ENCODE assay signal across 10 cellular contexts in genomic region chr10:79159141-79159619, GRCh38.
DNase-seq lines count a peak whose midpoint lies in the region; ATAC-seq, FAIRE-seq and TF ChIP-seq lines count a peak whose summit lies in the region.
"Had no signal": no experiment of that assay in that cellular context is flagged by ENCODE, and none has a peak within 500 bp of the region (broad histone marks: within the 10 kb centered on the region; RNA-seq: fewer than 3 reads in every experiment).

No MANE protein-coding gene starts in this region.

- CTCF ChIA-PET in endothelial cell of umbilical vein (lab: Charles Lee): interaction anchor here (0.9 to 4.7 kb wide), 9 partner anchors 8 to 92 kb away, joined by 3 to 41 read pairs (median 5); no protein-coding TSS in a partner anchor
- CTCF ChIA-PET in CD8-positive, alpha-beta T cell (lab: Charles Lee): interaction anchor here (1.9 kb wide), 1 partner anchor 36 kb away, joined by 5 read pairs; no protein-coding TSS in a partner anchor

- H3K27ac ChIP-seq in endothelial cell of umbilical vein (ENCODE audit: insufficient read depth, low read depth, low read length) (peak overlapping the region; percentile 95), upper lobe of left lung (peak overlapping the region; percentile 92 to 96 (median 94))
- H3K27ac ChIP-seq in CD8-positive, alpha-beta T cell (ENCODE audit: low read depth, low read length): no peak overlapping the region

- H3K4me3 Mint-ChIP-seq in CD8-positive, alpha-beta T cell: no peak overlapping the region

- intact Hi-C loops in endothelial cell of umbilical vein (cut with micrococcal nuclease) (loop anchor here (1.0 to 5.0 kb wide), 4 partner anchors 18 to 92 kb away; no protein-coding TSS in a partner anchor), mucosa of descending colon (cut with DNase I, micrococcal nuclease) (no loop called here)
- intact Hi-C loops in CD8-positive, alpha-beta T cell (cut with DNase I, micrococcal nuclease): no loop called here

- H3K79me2 ChIP-seq in endothelial cell of umbilical vein (ENCODE audit: control insufficient read depth, insufficient read depth, low read length): peaks cover 37% of the 10 kb centered on the region

- DNase-seq in NCI-H226 (peak; percentile 61), endothelial cell of umbilical vein (ENCODE audit: low read depth, low spot score) (peak; percentile 86), mucosa of descending colon (no peak), upper lobe of left lung (no peak), NCI-H524 (lab: John Stamatoyannopoulos, UW) (no peak), NCI-H345 treated with DMSO at 0.1 percent for 48 hours (lab: John Stamatoyannopoulos, UW; ENCODE audit: unreplicated experiment) (no peak)
- no peak for DNase-seq in CD8-positive, alpha-beta T cell
- DNase-seq: activated naive CD4-positive, alpha-beta T cell treated with Interleukin-2 at 50 U/mL for 16 hours; NCI-H1048 had no signal

- no peak for TF ChIP-seq CTCF in endothelial cell of umbilical vein (IDR thresholded peaks at IDR 0.05; ENCODE audit: extremely low read depth in 1 of 2, insufficient read depth in 1 of 2, low read depth in 1 of 2, low read length in 2 of 2)
- no peak for TF ChIP-seq CTCF in mucosa of descending colon (IDR thresholded peaks at IDR 0.05)
- no peak for TF ChIP-seq CTCF in upper lobe of left lung (IDR thresholded peaks at IDR 0.05)
- no peak for TF ChIP-seq CTCF in CD8-positive, alpha-beta T cell (IDR thresholded peaks at IDR 0.05)

- no peaks in the 10 kb centered on the region for H3K27me3 Mint-ChIP-seq in CD8-positive, alpha-beta T cell (ENCODE audit: low read depth)

- H3K9ac ChIP-seq in endothelial cell of umbilical vein (replicated peaks; ENCODE audit: extremely low read depth, insufficient read depth, low read length): peak overlapping the region; percentile 67

- no peaks in the 10 kb centered on the region for H3K27me3 ChIP-seq in endothelial cell of umbilical vein (ENCODE audit: control insufficient read depth in 2 of 2, insufficient read depth in 2 of 2, low read length in 2 of 2)
- no peaks in the 10 kb centered on the region for H3K27me3 ChIP-seq in upper lobe of left lung
- no peaks in the 10 kb centered on the region for H3K27me3 ChIP-seq in CD8-positive, alpha-beta T cell (ENCODE audit: insufficient read depth, low read length)

- no peak overlapping the region for H3K27ac Mint-ChIP-seq in CD8-positive, alpha-beta T cell

- ATAC-seq in mucosa of descending colon (peak; percentile 6), upper lobe of left lung (ENCODE audit: low FRiP score in 2 of 2) (peak in 1 of 2 donors; percentile 55), GM18502 (IDR thresholded peaks at IDR 0.05; ENCODE audit: poor library complexity, unreplicated experiment) (no peak)
- ATAC-seq in CD8-positive, alpha-beta T cell: no peak

- peaks cover 6% of the 10 kb centered on the region for H3K4me1 Mint-ChIP-seq in CD8-positive, alpha-beta T cell (ENCODE audit: low read depth)

- H3K9me1 ChIP-seq in endothelial cell of umbilical vein (replicated peaks; ENCODE audit: control insufficient read depth, extremely low read depth, insufficient read depth, low read length): no peaks in the 10 kb centered on the region

- H3K36me3 ChIP-seq in endothelial cell of umbilical vein (ENCODE audit: control insufficient read depth in 2 of 2, extremely low read depth in 1 of 2, insufficient read depth in 2 of 2, low read length in 2 of 2) (peaks cover 0 to 10% of the 10 kb centered on the region in 2 experiments), mucosa of descending colon (ENCODE audit: low read depth) (no peaks in the 10 kb centered on the region), upper lobe of left lung (peaks cover 0 to 25% (median 3%) of the 10 kb centered on the region in 4 donors)
- H3K36me3 ChIP-seq in CD8-positive, alpha-beta T cell (ENCODE audit: insufficient read depth, low read length): no peaks in the 10 kb centered on the region

- BruUV-seq in endothelial cell of umbilical vein (replicated peaks; lab: Mats Ljungman, UMichigan): no TSS peak

- no peak overlapping the region for H2AFZ ChIP-seq in endothelial cell of umbilical vein (ENCODE audit: low read depth, low read length)

- dilution Hi-C loops in endothelial cell of umbilical vein (cut with MboI; ENCODE audit: extremely low pct_ligation_motif_present, low sequenced_read_pairs): no loop called here

- TF ChIP-seq POLR2A in endothelial cell of umbilical vein (IDR thresholded peaks at IDR 0.05; ENCODE audit: low read depth, low read length) (peak; percentile 34), upper lobe of left lung (IDR thresholded peaks at IDR 0.05) (no peak)

- POLR2A ChIA-PET in endothelial cell of umbilical vein (lab: Charles Lee): no interaction called here
- POLR2A ChIA-PET in CD8-positive, alpha-beta T cell (lab: Charles Lee): no interaction called here

- no peaks in the 10 kb centered on the region for H3K36me3 Mint-ChIP-seq in CD8-positive, alpha-beta T cell

- no peaks in the 10 kb centered on the region for H3K9me3 ChIP-seq in endothelial cell of umbilical vein (replicated peaks; ENCODE audit: control insufficient read depth, insufficient read depth, low read length)
- no peaks in the 10 kb centered on the region for H3K9me3 ChIP-seq in mucosa of descending colon
- no peaks in the 10 kb centered on the region for H3K9me3 ChIP-seq in upper lobe of left lung
- no peaks in the 10 kb centered on the region for H3K9me3 ChIP-seq in CD8-positive, alpha-beta T cell (ENCODE audit: low read length)

- H4K20me1 ChIP-seq in endothelial cell of umbilical vein (replicated peaks; ENCODE audit: control insufficient read depth, extremely low read depth, insufficient read depth, low read length): no peaks in the 10 kb centered on the region

- H3K9me3 Mint-ChIP-seq in CD8-positive, alpha-beta T cell: no peaks in the 10 kb centered on the region

- H3K4me3 ChIP-seq in endothelial cell of umbilical vein (replicated peaks in 1 of 3; ENCODE audit: insufficient read depth in 1 of 3, low read depth in 1 of 3, low read length in 3 of 3) (no peak overlapping the region), mucosa of descending colon (no peak overlapping the region), upper lobe of left lung (no peak overlapping the region)
- no peak overlapping the region for H3K4me3 ChIP-seq in CD8-positive, alpha-beta T cell (ENCODE audit: low read depth, low read length)

- peak overlapping the region; percentile 33 for H3K4me2 ChIP-seq in endothelial cell of umbilical vein (ENCODE audit: insufficient read depth, low read length)

- peaks cover 57% of the 10 kb centered on the region for H3K4me1 ChIP-seq in endothelial cell of umbilical vein (ENCODE audit: control insufficient read depth, extremely low read depth, insufficient read depth, low read length)
- H3K4me1 ChIP-seq in mucosa of descending colon (ENCODE audit: low read depth): peaks cover 23% of the 10 kb centered on the region
- peaks cover 64 to 87% (median 76%) of the 10 kb centered on the region in 4 donors for H3K4me1 ChIP-seq in upper lobe of left lung
- no peaks in the 10 kb centered on the region for H3K4me1 ChIP-seq in CD8-positive, alpha-beta T cell (ENCODE audit: insufficient read depth, low read length)

- TF ChIP-seq EP300 in upper lobe of left lung (IDR thresholded peaks at IDR 0.05): no peak

- 48 to 56% methylated on average over 4 to 15 of the region's 17 CpGs for WGBS in upper lobe of left lung, 2 donors

- peak; percentile 96 for FAIRE-seq in endothelial cell of umbilical vein (lab: Jason Lieb, UNC)

TF ChIP-seq in endothelial cell of umbilical vein, 7 proteins besides CTCF, POLR2A, EP300 and RAD21:
- TF ChIP-seq GATA2 (IDR thresholded peaks at IDR 0.05; ENCODE audit: insufficient read depth, insufficient read length, low read depth, low read length) (no peak), FOS (IDR thresholded peaks at IDR 0.05; ENCODE audit: borderline replicate concordance, insufficient read depth, low read length) (peak; percentile 72), POLR2AphosphoS5 (IDR thresholded peaks at IDR 0.05; ENCODE audit: insufficient read depth, low read depth, low read length) (peak; percentile 60), MAX (IDR thresholded peaks at IDR 0.05; ENCODE audit: insufficient read depth, insufficient read length) (no peak), MYC (IDR thresholded peaks at IDR 0.05; ENCODE audit: low read depth, low read length) (peak; percentile 65), EZH2 (IDR thresholded peaks at IDR 0.05; ENCODE audit: borderline replicate concordance, low read depth, low read length, severe bottlenecking) (no peak), JUN (IDR thresholded peaks at IDR 0.05; ENCODE audit: borderline replicate concordance, insufficient read depth, insufficient read length, low read depth) (no peak)

Comparison
In these comparisons a context has a peak if more than half of its experiments do, and no peak if none do; other contexts are left out.
1. DNase-seq: peak in NCI-H226 (single experiment) and endothelial cell of umbilical vein (single experiment); none in mucosa of descending colon (0 of 3), upper lobe of left lung (0 of 2), NCI-H524 (0 of 2), NCI-H345 treated with DMSO at 0.1 percent for 48 hours (single experiment) and CD8-positive, alpha-beta T cell (0 of 7).